In genomic region chr4:16574981-16575380, GRCh38 we compare ENCODE assay signal across 1 cellular context.
TF ChIP-seq lines count a peak whose summit lies in the region.

No MANE protein-coding gene starts in this region.

TF ChIP-seq in HepG2, 621 proteins besides CTCF, POLR2A, EP300 and RAD21 (continued from another document):
- TF ChIP-seq ARID4A (CRISPR knock-in tag; IDR thresholded peaks at IDR 0.05; ENCODE audit: borderline replicate concordance) (no peak), ARID5B (CRISPR knock-in tag; IDR thresholded peaks at IDR 0.05) (no peak)
